8 cellular contexts compared by ENCODE assay signal in genomic region chrX:87338510-87338909, GRCh38.
DNase-seq lines count a peak whose midpoint lies in the region; ATAC-seq lines count a peak whose summit lies in the region.

No MANE protein-coding gene starts in this region.

- no peaks in the 10 kb centered on the region for H4K20me1 ChIP-seq in Karpas-422 (ENCODE audit: insufficient read depth, low read depth, low read length)

- no peak overlapping the region for H3K9ac ChIP-seq in Karpas-422 (ENCODE audit: low read length)
- no peak overlapping the region for H3K9ac ChIP-seq in adipocyte (ENCODE audit: low read length)

- H3K4me1 ChIP-seq in Karpas-422 (ENCODE audit: low read length) (no peaks in the 10 kb centered on the region), adipocyte (ENCODE audit: control insufficient read depth, insufficient read depth, low read length) (no peaks in the 10 kb centered on the region)

- H2AFZ ChIP-seq in Karpas-422 (ENCODE audit: low read length), result no peak overlapping the region

- H3K36me3 ChIP-seq in Karpas-422 (ENCODE audit: insufficient read depth, low read length), result no peaks in the 10 kb centered on the region
- no peaks in the 10 kb centered on the region for H3K36me3 ChIP-seq in adipocyte (ENCODE audit: control insufficient read depth, insufficient read depth, low read length, severe bottlenecking)

- H3K9me2 ChIP-seq in Karpas-422 (replicated peaks; ENCODE audit: insufficient read depth, low read length), result no peaks in the 10 kb centered on the region

- no peaks in the 10 kb centered on the region for H3K27me3 ChIP-seq in Karpas-422 (ENCODE audit: low read length)
- H3K27me3 ChIP-seq in adipocyte (replicated peaks; ENCODE audit: control insufficient read depth, insufficient read depth, low read length), result no peaks in the 10 kb centered on the region

- no peaks in the 10 kb centered on the region for H3K79me2 ChIP-seq in Karpas-422 (ENCODE audit: low read length)

- H3K4me2 ChIP-seq in Karpas-422 (ENCODE audit: low read depth, low read length, poor library complexity, severe bottlenecking), result no peak overlapping the region

- DNase-seq in Karpas-422 (peak; percentile 78), adipocyte (ENCODE audit: low read depth) (peak; percentile 19), middle frontal gyrus (ENCODE audit: extremely low spot score, low spot score) (peak; percentile 8), EL (no peak), activated gamma-delta T cell (lab: John Stamatoyannopoulos, UW) (no peak)

- H3K4me3 ChIP-seq in Karpas-422 (ENCODE audit: low read length) (no peak overlapping the region), adipocyte (ENCODE audit: low read length) (no peak overlapping the region)

- H3K27ac ChIP-seq in Karpas-422 (ENCODE audit: low read length), result no peak overlapping the region

- ATAC-seq in GM18870 (IDR thresholded peaks at IDR 0.05; ENCODE audit: unreplicated experiment), result peak; percentile 92
- ATAC-seq in HG03280 (IDR thresholded peaks at IDR 0.05; ENCODE audit: unreplicated experiment), result no peak
- ATAC-seq in GM21515 (IDR thresholded peaks at IDR 0.05; ENCODE audit: unreplicated experiment), result no peak

- no peaks in the 10 kb centered on the region for H3K9me3 ChIP-seq in Karpas-422 (ENCODE audit: low read length)
- H3K9me3 ChIP-seq in adipocyte (ENCODE audit: control insufficient read depth, low read length), result no peaks in the 10 kb centered on the region

Comparison
In these comparisons a context has a peak if more than half of its experiments do, and no peak if none do; other contexts are left out.
1. DNase-seq: peak in Karpas-422 (single experiment), adipocyte (single experiment) and middle frontal gyrus (single experiment); none in EL (single experiment) and activated gamma-delta T cell (single experiment).